Comparison of ENCODE assay signal across 2 cellular contexts in the genomic region with DNA sequence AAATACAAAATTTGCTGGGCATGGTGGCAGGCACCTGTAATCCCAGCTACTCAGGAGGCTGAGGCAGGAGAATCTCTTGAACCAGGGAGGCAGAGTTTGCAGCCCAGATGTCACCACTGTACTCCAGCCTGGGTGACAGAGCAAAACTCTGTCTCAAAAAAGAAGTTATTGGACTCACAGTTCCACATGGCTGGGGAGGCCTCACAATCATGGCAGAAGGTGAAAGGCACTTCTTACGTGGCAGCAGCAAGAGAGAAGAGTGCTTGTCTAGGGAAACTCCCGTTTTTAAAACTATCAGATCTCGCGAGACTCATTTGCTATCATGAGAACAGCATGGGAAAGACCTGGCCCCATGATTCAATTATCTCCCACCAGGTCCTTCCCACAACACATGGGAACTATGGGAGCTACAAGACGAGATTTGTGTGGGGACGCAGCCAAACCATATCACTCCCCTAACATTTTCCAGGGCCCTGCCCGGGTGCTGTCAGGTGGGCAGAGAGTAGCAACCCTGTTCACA. TPM values are rescaled to one million over a fixed set of nuclear protein-coding genes. Genes with fewer than 3 reads are reported as not detected.
"Had no signal": no experiment of that assay in that cellular context is flagged by ENCODE, and none has a peak within 500 bp of the region (broad histone marks: within the 10 kb centered on the region; RNA-seq: fewer than 3 reads in every experiment).

No MANE protein-coding gene starts in this region.

RNA-seq across cellular contexts. Expression of a gene that starts 19.7 kb away (rescaled TPM):
- total RNA-seq: NCI-H460, Right ventricle myocardium superior had no signal
